ENCODE assay signal across 12 cellular contexts in genomic region chr3:74643636-74644035, GRCh38. TPM values are rescaled to one million over a fixed set of nuclear protein-coding genes. Genes with fewer than 3 reads are reported as not detected.
DNase-seq lines count a peak whose midpoint lies in the region; ATAC-seq and TF ChIP-seq lines count a peak whose summit lies in the region.
"Had no signal": no experiment of that assay in that cellular context is flagged by ENCODE, and none has a peak within 500 bp of the region (broad histone marks: within the 10 kb centered on the region; RNA-seq: fewer than 3 reads in every experiment).

No MANE protein-coding gene starts in this region.

- no peak overlapping the region for H3K27ac Mint-ChIP-seq in WTC11
- H3K27ac Mint-ChIP-seq in stimulated activated naive B cell treated with anti-CD40 and anti-IgM and Interleukin-4, amounts not matched to agents 10 μg/mL and 1 μg/mL and 100 μg/mL, for 72 hours, result no peak overlapping the region
- H3K27ac Mint-ChIP-seq: activated B cell treated with CpG ODN at 0.5 μM for 24 hours had no signal

- in situ Hi-C loops in G401 (cut with HindIII; ENCODE audit: low sequenced_read_pairs), result no loop called here

- no peaks in the 10 kb centered on the region; the same call in 1 of the 2 replicates for H3K4me1 Mint-ChIP-seq in WTC11
- no peaks in the 10 kb centered on the region for H3K4me1 Mint-ChIP-seq in stimulated activated naive B cell treated with anti-CD40 and anti-IgM and Interleukin-4, amounts not matched to agents 10 μg/mL and 1 μg/mL and 100 μg/mL, for 72 hours
- H3K4me1 Mint-ChIP-seq: activated B cell treated with CpG ODN at 0.5 μM for 24 hours had no signal

- DNase-seq in G401 (ENCODE audit: low spot score), result peak; percentile 8
- no peak for DNase-seq in WTC11 (ENCODE audit: low spot score)
- peak; percentile 73 for DNase-seq in left ventricle myocardium superior
- DNase-seq in sciatic nerve (ENCODE audit: low spot score), result no peak
- no peak for DNase-seq in stimulated activated naive B cell treated with anti-CD40 and anti-IgM and Interleukin-4, amounts not matched to agents 10 μg/mL and 1 μg/mL and 100 μg/mL, for 72 hours
- DNase-seq in foreskin melanocyte, result no peak
- DNase-seq: activated B cell treated with CpG ODN at 0.5 μM for 24 hours, Caco-2, OCI-M1 had no signal

- intact Hi-C loops in left ventricle myocardium superior (cut with micrococcal nuclease) (no loop called here), sciatic nerve (cut with DNase I) (no loop called here)

- CTCF ChIA-PET in WTC11 (lab: Charles Lee), result no interaction called here

- no peaks in the 10 kb centered on the region for H3K27me3 Mint-ChIP-seq in WTC11 (ENCODE audit: low read depth)
- H3K27me3 Mint-ChIP-seq in stimulated activated naive B cell treated with anti-CD40 and anti-IgM and Interleukin-4, amounts not matched to agents 10 μg/mL and 1 μg/mL and 100 μg/mL, for 72 hours, result no peaks in the 10 kb centered on the region
- H3K27me3 Mint-ChIP-seq: activated B cell treated with CpG ODN at 0.5 μM for 24 hours had no signal

- H3K36me3 Mint-ChIP-seq in WTC11, result no peaks in the 10 kb centered on the region
- no peaks in the 10 kb centered on the region for H3K36me3 Mint-ChIP-seq in stimulated activated naive B cell treated with anti-CD40 and anti-IgM and Interleukin-4, amounts not matched to agents 10 μg/mL and 1 μg/mL and 100 μg/mL, for 72 hours

- H3K4me3 Mint-ChIP-seq in WTC11, result no peak overlapping the region
- H3K4me3 Mint-ChIP-seq in stimulated activated naive B cell treated with anti-CD40 and anti-IgM and Interleukin-4, amounts not matched to agents 10 μg/mL and 1 μg/mL and 100 μg/mL, for 72 hours, result no peak overlapping the region
- H3K4me3 Mint-ChIP-seq: activated B cell treated with CpG ODN at 0.5 μM for 24 hours had no signal

- no peaks in the 10 kb centered on the region for H3K9me3 Mint-ChIP-seq in WTC11
- H3K9me3 Mint-ChIP-seq in stimulated activated naive B cell treated with anti-CD40 and anti-IgM and Interleukin-4, amounts not matched to agents 10 μg/mL and 1 μg/mL and 100 μg/mL, for 72 hours, result peaks cover 1 to 2% of the 10 kb centered on the region in 2 donors

- POLR2A ChIA-PET in WTC11 (lab: Charles Lee), result no interaction called here

- ATAC-seq in WTC11, result peak; percentile 46
- peak; percentile 100 for ATAC-seq in left ventricle myocardium superior
- ATAC-seq in sciatic nerve, result peak; percentile 94
- ATAC-seq in HG02870 (IDR thresholded peaks at IDR 0.05; ENCODE audit: unreplicated experiment), result no peak
- ATAC-seq in stimulated activated naive B cell treated with anti-CD40 and anti-IgM and Interleukin-4, amounts not matched to agents 10 μg/mL and 1 μg/mL and 100 μg/mL, for 72 hours (replicated peaks), result no peak
- ATAC-seq in HG03432 (IDR thresholded peaks at IDR 0.05; ENCODE audit: unreplicated experiment), result no peak

- no peak for TF ChIP-seq CTCF in WTC11 (IDR thresholded peaks at IDR 0.05)

TF ChIP-seq in WTC11, 78 proteins besides CTCF, POLR2A, EP300 and RAD21:
- TF ChIP-seq ARID4B (CRISPR knock-in tag; IDR thresholded peaks at IDR 0.05; ENCODE audit: borderline replicate concordance) (no peak), ZNF396 (CRISPR knock-in tag; IDR thresholded peaks at IDR 0.05; ENCODE audit: borderline replicate concordance) (no peak), ATF1 (CRISPR knock-in tag; IDR thresholded peaks at IDR 0.05) (no peak), PRDM15 (CRISPR knock-in tag; IDR thresholded peaks at IDR 0.05) (no peak), PRRX2 (CRISPR knock-in tag; IDR thresholded peaks at IDR 0.05) (no peak), JUN (CRISPR knock-in tag; IDR thresholded peaks at IDR 0.05) (no peak)

RNA-seq across cellular contexts. Expression of gene CNTN3, which starts 29.2 kb away (rescaled TPM):
- not detected in 2 replicates for total RNA-seq in G401 (2014; rRNA removed; shearing (Covaris generic))
- total RNA-seq in WTC11 (2021) (0.14 to 0.17 TPM (median 0.14 TPM) in 3 replicates), left ventricle myocardium superior (5.2 TPM), sciatic nerve (3.7 TPM)
- total RNA-seq: activated B cell treated with CpG ODN at 0.5 μM for 24 hours, Caco-2, H4 had no signal

Comparison
In these comparisons a context has a peak if more than half of its experiments do, and no peak if none do; other contexts are left out.
1. DNase-seq: peak in G401 (single experiment) and left ventricle myocardium superior (single experiment); none in WTC11 (single experiment), sciatic nerve (single experiment), stimulated activated naive B cell treated with anti-CD40 and anti-IgM and Interleukin-4, amounts not matched to agents 10 μg/mL and 1 μg/mL and 100 μg/mL, for 72 hours (single experiment) and foreskin melanocyte (single experiment).
2. ATAC-seq: peak in WTC11 (single experiment), left ventricle myocardium superior (single experiment) and sciatic nerve (single experiment); none in HG02870 (single experiment), stimulated activated naive B cell treated with anti-CD40 and anti-IgM and Interleukin-4, amounts not matched to agents 10 μg/mL and 1 μg/mL and 100 μg/mL, for 72 hours (0 of 2) and HG03432 (single experiment).